In the genomic region with DNA sequence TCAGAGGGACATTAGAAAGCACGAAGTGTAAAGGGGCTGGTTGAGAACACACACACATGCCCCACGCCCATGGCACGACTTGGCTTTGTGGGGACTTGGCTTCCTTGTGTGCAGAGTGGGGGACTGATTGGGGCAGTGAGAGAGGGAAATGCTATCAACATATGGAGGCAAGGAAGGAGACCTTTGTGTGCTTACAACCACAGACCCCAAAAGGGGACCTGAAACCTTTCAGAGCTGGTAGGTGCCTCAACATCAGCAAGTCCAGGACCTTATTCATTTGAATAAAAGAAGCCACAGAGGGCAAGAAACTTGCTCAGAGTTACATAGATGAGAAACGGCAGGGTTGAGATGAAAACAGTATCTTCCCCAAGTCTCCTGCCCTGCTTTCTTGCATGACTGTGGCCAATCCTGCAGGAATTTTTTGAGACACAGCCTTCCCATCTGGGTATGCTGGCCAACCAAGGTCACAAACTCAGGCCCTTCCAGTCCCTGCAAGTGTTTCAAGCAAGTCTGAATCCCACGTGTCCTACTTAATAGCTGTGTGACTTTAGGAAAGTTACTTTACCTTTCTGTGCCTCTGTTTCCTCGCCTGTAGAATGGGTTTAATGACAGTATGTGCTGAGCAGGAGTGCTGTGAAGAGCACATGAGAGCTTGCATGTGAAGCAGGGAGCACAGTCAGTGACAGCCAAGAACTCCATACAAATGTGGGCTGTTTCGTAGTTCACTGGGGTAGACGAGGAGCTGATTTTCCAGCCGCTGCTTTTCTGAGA, we compare ENCODE assay signal across 12 cellular contexts. TPM values are rescaled to one million over a fixed set of nuclear protein-coding genes. Genes with fewer than 3 reads are reported as not detected.
DNase-seq lines count a peak whose midpoint lies in the region; ATAC-seq and TF ChIP-seq lines count a peak whose summit lies in the region.
"Had no signal": no experiment of that assay in that cellular context is flagged by ENCODE, and none has a peak within 500 bp of the region (broad histone marks: within the 10 kb centered on the region; RNA-seq: fewer than 3 reads in every experiment).

No MANE protein-coding gene starts in this region.

- H3K4me3 ChIP-seq in osteoblast (ENCODE audit: insufficient read depth, low read length): no peak overlapping the region
- H3K4me3 ChIP-seq: esophagus muscularis mucosa had no signal

- no peaks in the 10 kb centered on the region for H3K4me1 Mint-ChIP-seq in natural killer cell treated with Interleukin-12 subunit alpha and Interleukin-12 subunit beta and Interleukin-15 and Interleukin-18, amount 100 ng/mL, for 72 hours (ENCODE audit: low read depth in 2 of 2)
- H3K4me1 Mint-ChIP-seq in natural killer cell: no peaks in the 10 kb centered on the region

- H3K4me2 ChIP-seq in osteoblast (ENCODE audit: insufficient read depth, low read length): no peak overlapping the region

- intact Hi-C loops in natural killer cell (cut with micrococcal nuclease): loop anchor here (10.0 kb wide), 1 partner anchor 1405 kb away; no protein-coding TSS in a partner anchor

- no peak overlapping the region for H3K4me3 Mint-ChIP-seq in natural killer cell treated with Interleukin-12 subunit alpha and Interleukin-12 subunit beta and Interleukin-15 and Interleukin-18, amount 100 ng/mL, for 72 hours
- no peak overlapping the region for H3K4me3 Mint-ChIP-seq in natural killer cell

- H3K36me3 Mint-ChIP-seq in natural killer cell treated with Interleukin-12 subunit alpha and Interleukin-12 subunit beta and Interleukin-15 and Interleukin-18, amount 100 ng/mL, for 72 hours: no peaks in the 10 kb centered on the region
- H3K36me3 Mint-ChIP-seq in natural killer cell: no peaks in the 10 kb centered on the region

- no peaks in the 10 kb centered on the region for H3K4me1 ChIP-seq in osteoblast (ENCODE audit: insufficient read depth, low read length)
- H3K4me1 ChIP-seq: esophagus muscularis mucosa had no signal

- no peaks in the 10 kb centered on the region for H3K27me3 ChIP-seq in osteoblast (ENCODE audit: insufficient read depth, low read length)
- H3K27me3 ChIP-seq: neutrophil had no signal

- H3K27me3 Mint-ChIP-seq in natural killer cell treated with Interleukin-12 subunit alpha and Interleukin-12 subunit beta and Interleukin-15 and Interleukin-18, amount 100 ng/mL, for 72 hours: peaks cover 14 to 17% of the 10 kb centered on the region in 2 donors
- peaks cover 8 to 10% of the 10 kb centered on the region in 2 donors for H3K27me3 Mint-ChIP-seq in natural killer cell (ENCODE audit: low read depth in 2 of 2)

- no peak overlapping the region for H3K27ac Mint-ChIP-seq in natural killer cell treated with Interleukin-12 subunit alpha and Interleukin-12 subunit beta and Interleukin-15 and Interleukin-18, amount 100 ng/mL, for 72 hours
- no peak overlapping the region for H3K27ac Mint-ChIP-seq in natural killer cell

- peaks cover 4% of the 10 kb centered on the region for H3K9me3 Mint-ChIP-seq in natural killer cell treated with Interleukin-12 subunit alpha and Interleukin-12 subunit beta and Interleukin-15 and Interleukin-18, amount 100 ng/mL, for 72 hours
- H3K9me3 Mint-ChIP-seq in natural killer cell: no peaks in the 10 kb centered on the region

- H3K79me2 ChIP-seq in osteoblast (ENCODE audit: insufficient read depth, low read length): no peaks in the 10 kb centered on the region

- peak; percentile 22 for DNase-seq in natural killer cell treated with Interleukin-12 subunit alpha and Interleukin-12 subunit beta and Interleukin-15 and Interleukin-18, amount 100 ng/mL, for 72 hours (ENCODE audit: low spot score)
- no peak for DNase-seq in natural killer cell
- DNase-seq in NCI-H1092 (lab: John Stamatoyannopoulos, UW): no peak
- no peak for DNase-seq in osteoblast (ENCODE audit: insufficient read length, low spot score, missing footprints)
- no peak for DNase-seq in cortex of kidney (lab: John Stamatoyannopoulos, UW)
- DNase-seq in activated CD4-positive, alpha-beta T cell treated with anti-CD3 and anti-CD28 coated beads for 1 hour: no peak
- DNase-seq: stimulated activated CD4-positive, alpha-beta T cell treated with anti-CD3 and anti-CD28 coated beads, Interleukin-2, amount 100 ng/mL, for 48 hours had no signal

- H2AFZ ChIP-seq in osteoblast (ENCODE audit: low read length): no peak overlapping the region

- H3K27ac ChIP-seq in osteoblast (ENCODE audit: low read depth, low read length): no peak overlapping the region
- H3K27ac ChIP-seq: esophagus muscularis mucosa, neutrophil had no signal

- no peaks in the 10 kb centered on the region for H4K20me1 ChIP-seq in osteoblast (ENCODE audit: insufficient read depth, low read length)

- ATAC-seq in natural killer cell treated with Interleukin-12 subunit alpha and Interleukin-12 subunit beta and Interleukin-15 and Interleukin-18, amount 100 ng/mL, for 72 hours: no peak
- ATAC-seq in natural killer cell (no peak), HG02610 (IDR thresholded peaks at IDR 0.05; ENCODE audit: unreplicated experiment) (peak; percentile 98), HG03439 (IDR thresholded peaks at IDR 0.05; ENCODE audit: unreplicated experiment) (peak; percentile 93)

- TF ChIP-seq CTCF in natural killer cell (IDR thresholded peaks at IDR 0.05): no peak
- no peak for TF ChIP-seq CTCF in osteoblast (IDR thresholded peaks at IDR 0.05; ENCODE audit: extremely low read depth, low read depth, low read length)

- no peaks in the 10 kb centered on the region for H3K9me3 ChIP-seq in osteoblast (ENCODE audit: low read depth, low read length)
- H3K9me3 ChIP-seq: neutrophil had no signal

- no peaks in the 10 kb centered on the region for H3K36me3 ChIP-seq in osteoblast (ENCODE audit: insufficient read depth, low read length)
- H3K36me3 ChIP-seq: esophagus muscularis mucosa, neutrophil had no signal

RNA-seq across cellular contexts. Expression of a gene that starts 26.2 kb away (rescaled TPM):
- total RNA-seq in natural killer cell treated with Interleukin-12 subunit alpha and Interleukin-12 subunit beta and Interleukin-15 and Interleukin-18, amount 100 ng/mL, for 72 hours: not detected
- not detected for total RNA-seq in natural killer cell
- total RNA-seq in osteoblast: not detected in 2 replicates
- total RNA-seq: esophagus muscularis mucosa; T-helper 1 cell treated with Interleukin-12 subunit alpha and Interleukin-12 subunit beta and Interleukin-4 antibody, amounts not matched to agents 30 ng/mL and 1 ng/mL, for 36 hours had no signal

Comparison
In these comparisons a context has a peak if more than half of its experiments do, and no peak if none do; other contexts are left out.
1. ATAC-seq: peak in HG02610 (single experiment) and HG03439 (single experiment); none in natural killer cell treated with Interleukin-12 subunit alpha and Interleukin-12 subunit beta and Interleukin-15 and Interleukin-18, amount 100 ng/mL, for 72 hours (0 of 2) and natural killer cell (0 of 3).